ENCODE assay signal across 8 cellular contexts in genomic region chr3:158644345-158644908, GRCh38. TPM values are rescaled to one million over a fixed set of nuclear protein-coding genes. Genes with fewer than 3 reads are reported as not detected.
DNase-seq lines count a peak whose midpoint lies in the region; TF ChIP-seq lines count a peak whose summit lies in the region.

GFM1 (plus strand) TSS chr3:158644527; CDS start chr3:158644635, 108 bp downstream.

- intact Hi-C loops in stomach (cut with DNase I; ENCODE audit: low total_unique reads): no loop called here

- peak within 1 kb of the TSS; percentile 100 for H3K4me3 ChIP-seq in fibroblast of the aortic adventitia (ENCODE audit: low read depth, low read length)
- H3K4me3 ChIP-seq in stomach: peak within 1 kb of the TSS; percentile 81 to 95 (median 92)

- H3K36me3 ChIP-seq in stomach: peaks cover 8 to 30% (median 26%) of the 10 kb centered on the region in 4 donors

- TF ChIP-seq EP300 in stomach (IDR thresholded peaks at IDR 0.05): no peak

- H3K4me1 Mint-ChIP-seq in nephron progenitor cell: peaks cover 23% of the 10 kb centered on the region

- peak; percentile 97 for DNase-seq in ELR (ENCODE audit: low read depth)
- DNase-seq in H4 (ENCODE audit: low spot score): peak; percentile 99
- peak; percentile 95 for DNase-seq in LoVo (ENCODE audit: low spot score)
- DNase-seq in activated effector memory CD4-positive, alpha-beta T cell treated with Interleukin-2 at 50 U/mL for 16 hours: peak; percentile 81
- peak; percentile 95 for DNase-seq in fibroblast of the aortic adventitia (ENCODE audit: low read depth)
- DNase-seq in nephron progenitor cell: peak; percentile 84
- DNase-seq in stomach: peak; percentile 95

- H3K27me3 ChIP-seq in stomach: no peaks in the 10 kb centered on the region

- H3K36me3 Mint-ChIP-seq in nephron progenitor cell (ENCODE audit: low read depth): peaks cover 22% of the 10 kb centered on the region

- no peaks in the 10 kb centered on the region for H3K9me3 ChIP-seq in stomach

- peak; percentile 95 for TF ChIP-seq CTCF in fibroblast of the aortic adventitia (IDR thresholded peaks at IDR 0.05; ENCODE audit: insufficient read depth, low read length)
- TF ChIP-seq CTCF in nephron progenitor cell (IDR thresholded peaks at IDR 0.05): peak; percentile 89
- TF ChIP-seq CTCF in stomach (IDR thresholded peaks at IDR 0.05): peak in 5 of 7 experiments; percentile 65 to 89 (median 84)

- H3K27me3 Mint-ChIP-seq in nephron progenitor cell (ENCODE audit: low read depth, poor library complexity): peaks cover 8% of the 10 kb centered on the region

- peaks cover 7% of the 10 kb centered on the region for H3K9me3 Mint-ChIP-seq in nephron progenitor cell

- peaks cover 7 to 33% (median 18%) of the 10 kb centered on the region in 4 donors for H3K4me1 ChIP-seq in stomach

- WGBS in stomach, 5 donors: 0 to 1% (median 0%) methylated on average over 42 of the region's 42 CpGs

- peak within 1 kb of the TSS; percentile 97 for H3K4me3 Mint-ChIP-seq in nephron progenitor cell

- H3K27ac Mint-ChIP-seq in nephron progenitor cell: peak within 1 kb of the TSS; percentile 96

- H3K27ac ChIP-seq in stomach: peak within 1 kb of the TSS; percentile 88 to 92 (median 88)

- peak; percentile 59 for TF ChIP-seq POLR2A in Raji (IDR thresholded peaks at IDR 0.05; ENCODE audit: insufficient read depth, low read depth, low read length)
- no peak for TF ChIP-seq POLR2A in stomach (IDR thresholded peaks at IDR 0.05)

RNA-seq across cellular contexts. Expression of gene GFM1, which starts in this region (rescaled TPM):
- 50.3 and 58.0 TPM in 2 replicates for total RNA-seq in H4 (2014; rRNA removed; shearing (Covaris generic))
- 44.4 and 49.4 TPM in 2 replicates for total RNA-seq in fibroblast of the aortic adventitia (ENCODE audit: low replicate concordance)
- 10 to 100 TPM in 4 of 5 donors, 1 to 10 TPM in 1; 9.0 to 91.4 (median 37.1) TPM for total RNA-seq in stomach
- polyA plus RNA-seq in stomach: 10 to 100 TPM in 1 of 3 donors, 1 to 10 TPM in 2; 8.5 to 13.9 (median 9.8) TPM

Comparison
In these comparisons a context has a peak if more than half of its experiments do, and no peak if none do; other contexts are left out.
1. Peak in every context shown above with its lines: DNase-seq, H3K4me3 ChIP-seq and H3K27ac ChIP-seq.